ENCODE assay signal across 9 cellular contexts in genomic region chr17:78849026-78849425, GRCh38. TPM values are rescaled to one million over a fixed set of nuclear protein-coding genes. Genes with fewer than 3 reads are reported as not detected.
"Had no signal": no experiment of that assay in that cellular context is flagged by ENCODE, and none has a peak within 500 bp of the region (broad histone marks: within the 10 kb centered on the region; RNA-seq: fewer than 3 reads in every experiment).

No MANE protein-coding gene starts in this region.

- H3K9me3 ChIP-seq: HAP-1 had no signal

- H3K4me2 ChIP-seq: GM23338 had no signal

- DNase-seq: GM23248, GOT3, H7, H9, HCEC 1CT had no signal

- H3K36me3 ChIP-seq: HAP-1 had no signal

- H2AFZ ChIP-seq: GM23248, GM23338 had no signal

- ATAC-seq: GM23338, HCT116 had no signal

- H3K4me1 ChIP-seq: HAP-1 had no signal

- H3K27ac ChIP-seq: GM23248 had no signal

- H3K4me3 Mint-ChIP-seq: GM23338, H9 had no signal

- H3K9me3 Mint-ChIP-seq: GM23338, H9 had no signal

- H3K4me3 ChIP-seq: GM23248, GM23338, HAP-1 had no signal

- H3K4me1 Mint-ChIP-seq: GM23338, H9 had no signal

- H3K9ac ChIP-seq: GM23248 had no signal

RNA-seq across cellular contexts. Expression of gene CEP295NL, which starts 54.0 kb away (rescaled TPM):
- total RNA-seq: H4 had no signal
- polyA plus RNA-seq: GM23338 had no signal
